ENCODE assay signal across 9 cellular contexts in genomic region chr9:21559402-21560280, GRCh38.
DNase-seq lines count a peak whose midpoint lies in the region; ATAC-seq and TF ChIP-seq lines count a peak whose summit lies in the region.
"Had no signal": no experiment of that assay in that cellular context is flagged by ENCODE, and none has a peak within 500 bp of the region (broad histone marks: within the 10 kb centered on the region; RNA-seq: fewer than 3 reads in every experiment).

No MANE protein-coding gene starts in this region.

- H3K9me3 ChIP-seq in mucosa of descending colon = no peaks in the 10 kb centered on the region
- H3K9me3 ChIP-seq: neutrophil had no signal

- CTCF ChIA-PET in activated CD8-positive, alpha-beta T cell treated with anti-CD3 and anti-CD28 coated beads, Interleukin-2, amount 10 ng/mL, durations not matched to agents 7 days and 5 days (lab: Charles Lee) = interaction anchor here (0.9 to 2.2 kb wide), 18 partner anchors 9 to 376 kb away, joined by 3 to 17 read pairs (median 4); no protein-coding TSS in a partner anchor

- TF ChIP-seq CTCF in AG09309 (IDR thresholded peaks at IDR 0.05; ENCODE audit: control insufficient read depth, insufficient read depth, low read depth, low read length, missing control alignments) = no peak
- TF ChIP-seq CTCF in endothelial cell (IDR thresholded peaks at IDR 0.05; ENCODE audit: unreplicated experiment) = no peak
- no peak for TF ChIP-seq CTCF in mucosa of descending colon (IDR thresholded peaks at IDR 0.05)

- H3K4me3 ChIP-seq in AG09309 (ENCODE audit: control insufficient read depth, low read depth, low read length) (peak overlapping the region; percentile 89), mucosa of descending colon (no peak overlapping the region)

- H3K27me3 Mint-ChIP-seq in activated CD8-positive, alpha-beta T cell treated with anti-CD3 and anti-CD28 coated beads, Interleukin-2, amount 10 ng/mL, durations not matched to agents 7 days and 5 days (ENCODE audit: low read depth) = peaks cover 34% of the 10 kb centered on the region
- peaks cover 4% of the 10 kb centered on the region for H3K27me3 Mint-ChIP-seq in endothelial cell (ENCODE audit: unreplicated experiment)

- no peaks in the 10 kb centered on the region for H3K9me3 Mint-ChIP-seq in activated CD8-positive, alpha-beta T cell treated with anti-CD3 and anti-CD28 coated beads, Interleukin-2, amount 10 ng/mL, durations not matched to agents 7 days and 5 days (ENCODE audit: insufficient read depth)
- H3K9me3 Mint-ChIP-seq in endothelial cell (ENCODE audit: unreplicated experiment) = no peaks in the 10 kb centered on the region

- H3K4me1 Mint-ChIP-seq in activated CD8-positive, alpha-beta T cell treated with anti-CD3 and anti-CD28 coated beads, Interleukin-2, amount 10 ng/mL, durations not matched to agents 7 days and 5 days (ENCODE audit: low read depth) = peaks cover 25% of the 10 kb centered on the region
- H3K4me1 Mint-ChIP-seq in endothelial cell (ENCODE audit: unreplicated experiment) = peaks cover 12% of the 10 kb centered on the region

- no peaks in the 10 kb centered on the region for H3K36me3 ChIP-seq in mucosa of descending colon (ENCODE audit: low read depth)
- H3K36me3 ChIP-seq: neutrophil had no signal

- intact Hi-C loops in mucosa of descending colon (cut with DNase I, micrococcal nuclease) = no loop called here

- ATAC-seq in GM19452 (IDR thresholded peaks at IDR 0.05; ENCODE audit: unreplicated experiment) = peak; percentile 63
- peak; percentile 94 for ATAC-seq in activated CD8-positive, alpha-beta T cell treated with anti-CD3 and anti-CD28 coated beads, Interleukin-2, amount 10 ng/mL, durations not matched to agents 7 days and 5 days
- ATAC-seq in mucosa of descending colon = peak; percentile 68

- H3K36me3 Mint-ChIP-seq in activated CD8-positive, alpha-beta T cell treated with anti-CD3 and anti-CD28 coated beads, Interleukin-2, amount 10 ng/mL, durations not matched to agents 7 days and 5 days (ENCODE audit: low read depth) = peaks cover 4% of the 10 kb centered on the region
- no peaks in the 10 kb centered on the region for H3K36me3 Mint-ChIP-seq in endothelial cell (ENCODE audit: low read depth, unreplicated experiment)

- DNase-seq in AG09309 (ENCODE audit: low read depth) (no peak), HuH-7 (ENCODE audit: low spot score) (peak; percentile 5), endothelial cell (ENCODE audit: low spot score) (peak; percentile 55), mucosa of descending colon (peak; percentile 11 to 59 (median 53)), DMS79 treated with DMSO at 0.1 percent for 48 hours (lab: John Stamatoyannopoulos, UW) (no peak)
- peak; percentile 64 for DNase-seq in activated CD8-positive, alpha-beta T cell treated with anti-CD3 and anti-CD28 coated beads, Interleukin-2, amount 10 ng/mL, durations not matched to agents 7 days and 5 days
- peak; percentile 20 to 67 (median 47) for DNase-seq in stimulated activated naive CD4-positive, alpha-beta T cell (lab: John Stamatoyannopoulos, UW)

- no peak overlapping the region for H3K27ac Mint-ChIP-seq in activated CD8-positive, alpha-beta T cell treated with anti-CD3 and anti-CD28 coated beads, Interleukin-2, amount 10 ng/mL, durations not matched to agents 7 days and 5 days
- H3K27ac Mint-ChIP-seq in endothelial cell (ENCODE audit: unreplicated experiment) = no peak overlapping the region

- peak overlapping the region; percentile 91 for H3K4me3 Mint-ChIP-seq in activated CD8-positive, alpha-beta T cell treated with anti-CD3 and anti-CD28 coated beads, Interleukin-2, amount 10 ng/mL, durations not matched to agents 7 days and 5 days
- peak overlapping the region; percentile 91 for H3K4me3 Mint-ChIP-seq in endothelial cell (ENCODE audit: unreplicated experiment)

- POLR2A ChIA-PET in activated CD8-positive, alpha-beta T cell treated with anti-CD3 and anti-CD28 coated beads, Interleukin-2, amount 10 ng/mL, durations not matched to agents 7 days and 5 days (lab: Charles Lee) = interaction anchor here (1.0 kb wide), 1 partner anchor 12 kb away, joined by 4 read pairs; no protein-coding TSS in a partner anchor

- peaks cover 12% of the 10 kb centered on the region for H3K4me1 ChIP-seq in mucosa of descending colon (ENCODE audit: low read depth)

Comparison
In these comparisons a context has a peak if more than half of its experiments do, and no peak if none do; other contexts are left out.
1. DNase-seq: peak in HuH-7 (single experiment), activated CD8-positive, alpha-beta T cell treated with anti-CD3 and anti-CD28 coated beads, Interleukin-2, amount 10 ng/mL, durations not matched to agents 7 days and 5 days (single experiment), endothelial cell (single experiment), mucosa of descending colon (3 of 3) and stimulated activated naive CD4-positive, alpha-beta T cell (6 of 6); none in AG09309 (single experiment) and DMS79 treated with DMSO at 0.1 percent for 48 hours (single experiment).
2. Peak in every context shown above with its lines, with median percentiles within 50 percentile points of each other: ATAC-seq.